Comparison of ENCODE assay signal across 1 cellular context in genomic region chr2:238133499-238134392, GRCh38.
TF ChIP-seq lines count a peak whose summit lies in the region.

No MANE protein-coding gene starts in this region.

TF ChIP-seq in GM23338, 12 proteins besides CTCF, POLR2A, EP300 and RAD21 (continued from another document):
- TF ChIP-seq, protein P1, sequence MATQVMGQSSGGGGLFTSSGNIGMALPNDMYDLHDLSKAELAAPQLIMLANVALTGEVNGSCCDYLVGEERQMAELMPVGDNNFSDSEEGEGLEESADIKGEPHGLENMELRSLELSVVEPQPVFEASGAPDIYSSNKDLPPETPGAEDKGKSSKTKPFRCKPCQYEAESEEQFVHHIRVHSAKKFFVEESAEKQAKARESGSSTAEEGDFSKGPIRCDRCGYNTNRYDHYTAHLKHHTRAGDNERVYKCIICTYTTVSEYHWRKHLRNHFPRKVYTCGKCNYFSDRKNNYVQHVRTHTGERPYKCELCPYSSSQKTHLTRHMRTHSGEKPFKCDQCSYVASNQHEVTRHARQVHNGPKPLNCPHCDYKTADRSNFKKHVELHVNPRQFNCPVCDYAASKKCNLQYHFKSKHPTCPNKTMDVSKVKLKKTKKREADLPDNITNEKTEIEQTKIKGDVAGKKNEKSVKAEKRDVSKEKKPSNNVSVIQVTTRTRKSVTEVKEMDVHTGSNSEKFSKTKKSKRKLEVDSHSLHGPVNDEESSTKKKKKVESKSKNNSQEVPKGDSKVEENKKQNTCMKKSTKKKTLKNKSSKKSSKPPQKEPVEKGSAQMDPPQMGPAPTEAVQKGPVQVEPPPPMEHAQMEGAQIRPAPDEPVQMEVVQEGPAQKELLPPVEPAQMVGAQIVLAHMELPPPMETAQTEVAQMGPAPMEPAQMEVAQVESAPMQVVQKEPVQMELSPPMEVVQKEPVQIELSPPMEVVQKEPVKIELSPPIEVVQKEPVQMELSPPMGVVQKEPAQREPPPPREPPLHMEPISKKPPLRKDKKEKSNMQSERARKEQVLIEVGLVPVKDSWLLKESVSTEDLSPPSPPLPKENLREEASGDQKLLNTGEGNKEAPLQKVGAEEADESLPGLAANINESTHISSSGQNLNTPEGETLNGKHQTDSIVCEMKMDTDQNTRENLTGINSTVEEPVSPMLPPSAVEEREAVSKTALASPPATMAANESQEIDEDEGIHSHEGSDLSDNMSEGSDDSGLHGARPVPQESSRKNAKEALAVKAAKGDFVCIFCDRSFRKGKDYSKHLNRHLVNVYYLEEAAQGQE (IDR thresholded peaks at IDR 0.05; ENCODE audit: unreplicated experiment) = no peak
